ENCODE assay signal across 2 cellular contexts in the genomic region with DNA sequence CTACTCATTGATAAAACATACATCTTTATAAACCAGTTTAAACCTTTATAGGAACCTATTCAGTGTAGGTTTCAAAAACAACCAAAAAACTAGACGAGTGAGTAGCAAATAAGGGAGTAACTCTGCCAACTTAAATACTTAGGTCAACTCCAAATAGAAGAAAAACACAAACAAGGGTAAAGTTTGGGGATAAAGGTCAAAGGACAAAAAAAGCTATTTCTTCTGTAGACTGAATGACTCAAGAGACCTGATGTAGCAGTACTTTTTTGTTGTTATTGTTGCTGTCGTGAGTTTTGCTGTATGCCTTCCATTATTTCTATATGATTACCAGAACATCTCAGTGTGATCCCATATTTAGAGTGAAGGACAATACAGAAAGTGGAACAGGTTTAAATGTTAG.
TF ChIP-seq lines count a peak whose summit lies in the region.

No MANE protein-coding gene starts in this region.

TF ChIP-seq in liver, 16 proteins besides CTCF, POLR2A, EP300 and RAD21 (continued from another document):
- TF ChIP-seq REST (IDR thresholded peaks at IDR 0.05): peak; percentile 61
- no peak for TF ChIP-seq TAF1 (conservative IDR thresholded peaks at IDR 0.05)
- TF ChIP-seq MAX (IDR thresholded peaks at IDR 0.05): no peak
- TF ChIP-seq SP1 (IDR thresholded peaks at IDR 0.05): peak; percentile 79
- peak; percentile 75 to 80 for TF ChIP-seq JUND (IDR thresholded peaks at IDR 0.05)
- TF ChIP-seq FOXA2 (IDR thresholded peaks at IDR 0.05): peak; percentile 55
- peak; percentile 44 for TF ChIP-seq NR2F2 (IDR thresholded peaks at IDR 0.05)
- TF ChIP-seq FOXA1 (IDR thresholded peaks at IDR 0.05): peak; percentile 64
- TF ChIP-seq, protein P1, sequence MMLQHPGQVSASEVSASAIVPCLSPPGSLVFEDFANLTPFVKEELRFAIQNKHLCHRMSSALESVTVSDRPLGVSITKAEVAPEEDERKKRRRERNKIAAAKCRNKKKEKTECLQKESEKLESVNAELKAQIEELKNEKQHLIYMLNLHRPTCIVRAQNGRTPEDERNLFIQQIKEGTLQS (IDR thresholded peaks at IDR 0.05): no peak
- no peak for TF ChIP-seq GABPA (IDR thresholded peaks at IDR 0.05 in 1 of 2, conservative IDR thresholded peaks at IDR 0.05 in 1 of 2)
- TF ChIP-seq EGR1 (IDR thresholded peaks at IDR 0.05; ENCODE audit: low read depth in 2 of 2): no peak
- TF ChIP-seq HNF4G (IDR thresholded peaks at IDR 0.05): peak; percentile 69
- TF ChIP-seq YY1 (IDR thresholded peaks at IDR 0.05): no peak
- TF ChIP-seq RXRA (IDR thresholded peaks at IDR 0.05): peak; percentile 70 to 76
- peak; percentile 96 to 97 for TF ChIP-seq HNF4A (conservative IDR thresholded peaks at IDR 0.05)

TF ChIP-seq in HepG2, 621 proteins besides CTCF, POLR2A, EP300 and RAD21 (continued from another document):
- TF ChIP-seq ZNF512 (CRISPR knock-in tag; IDR thresholded peaks at IDR 0.05) (no peak), ZNF225 (CRISPR knock-in tag; IDR thresholded peaks at IDR 0.05) (no peak), MATR3 (CRISPR knock-in tag; IDR thresholded peaks at IDR 0.05) (no peak), HOXA5 (CRISPR knock-in tag; IDR thresholded peaks at IDR 0.05) (no peak), EED (CRISPR knock-in tag; IDR thresholded peaks at IDR 0.05) (no peak), ZNF335 (CRISPR knock-in tag; IDR thresholded peaks at IDR 0.05) (no peak), FOXA3 (CRISPR knock-in tag; IDR thresholded peaks at IDR 0.05) (no peak)
